In the genomic region with DNA sequence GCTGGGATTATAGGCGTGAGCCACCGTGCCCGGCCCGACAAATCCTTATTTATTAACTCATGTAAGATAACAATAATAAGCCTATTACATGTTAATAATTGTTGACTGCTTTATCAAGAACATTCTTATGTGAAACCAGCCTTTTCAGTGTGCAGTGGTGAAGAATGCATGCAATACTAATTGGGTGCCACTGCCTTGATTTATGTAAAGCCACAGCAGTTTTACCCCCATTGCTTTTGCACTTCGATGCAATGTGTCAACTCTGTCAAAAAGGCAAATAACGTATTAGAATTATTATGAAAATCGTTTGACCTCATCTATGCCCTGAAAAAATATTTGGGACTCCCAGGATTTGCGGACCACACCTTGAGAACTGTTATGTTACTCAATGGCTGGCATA, we compare ENCODE assay signal across 19 cellular contexts. TPM values are rescaled to one million over a fixed set of nuclear protein-coding genes. Genes with fewer than 3 reads are reported as not detected.
A peak's percentile ranks its signal among the peaks of the same experiment; 100 is the strongest.
DNase-seq lines count a peak whose midpoint lies in the region; ATAC-seq and TF ChIP-seq lines count a peak whose summit lies in the region.
"Had no signal": no experiment of that assay in that cellular context is flagged by ENCODE, and none has a peak within 500 bp of the region (broad histone marks: within the 10 kb centered on the region; RNA-seq: fewer than 3 reads in every experiment).

No MANE protein-coding gene starts in this region.

- TF ChIP-seq CTCF in cardiac muscle cell (IDR thresholded peaks at IDR 0.05; ENCODE audit: low read depth, low read length), result no peak
- no peak for TF ChIP-seq CTCF in fibroblast of pulmonary artery (IDR thresholded peaks at IDR 0.05; ENCODE audit: low read length, missing control alignments)
- TF ChIP-seq CTCF in upper lobe of right lung (IDR thresholded peaks at IDR 0.05), result no peak
- no peak for TF ChIP-seq CTCF in thyroid gland (IDR thresholded peaks at IDR 0.05)
- TF ChIP-seq CTCF in adrenal gland (IDR thresholded peaks at IDR 0.05), result no peak

- no peak overlapping the region for H3K23ac ChIP-seq in trophoblast cell (ENCODE audit: low read length)

- no peak for ATAC-seq in Right ventricle myocardium superior (ENCODE audit: poor library complexity)
- ATAC-seq in upper lobe of right lung, result no peak
- ATAC-seq: activated CD4-positive, alpha-beta T cell treated with anti-CD3 and anti-CD28 coated beads for 36 hours; natural killer cell treated with Interleukin-12 subunit alpha and Interleukin-12 subunit beta and Interleukin-15 and Interleukin-18, amount 100 ng/mL, for 72 hours had no signal

- no peak overlapping the region for H2AK5ac ChIP-seq in trophoblast cell (ENCODE audit: low read length)

- intact Hi-C loops in Right ventricle myocardium superior (cut with DNase I) (no loop called here), upper lobe of right lung (cut with DNase I) (no loop called here), thyroid gland (cut with DNase I) (no loop called here), adrenal gland (cut with DNase I) (no loop called here)

- peaks cover 3% of the 10 kb centered on the region for H3K79me2 ChIP-seq in trophoblast cell (ENCODE audit: control insufficient read depth, insufficient read depth, low read length, poor library complexity)

- H2BK5ac ChIP-seq in trophoblast cell (ENCODE audit: low read depth, low read length, poor library complexity), result peak overlapping the region; percentile 32

- no CpG with 5 or more reads among the region's 8 CpGs for WGBS in trophoblast cell (ENCODE audit: extremely low coverage, insufficient coverage, insufficient read length)
- WGBS in thyroid gland, 2 donors, result 87 to 90% methylated on average over 8 of the region's 8 CpGs
- 77 to 88% (median 86%) methylated on average over 8 of the region's 8 CpGs for WGBS in adrenal gland, 4 donors

- H3K79me1 ChIP-seq in trophoblast cell (ENCODE audit: low read length), result peaks cover 12% of the 10 kb centered on the region

- TF ChIP-seq POLR2A in thyroid gland (IDR thresholded peaks at IDR 0.05) (no peak), adrenal gland (IDR thresholded peaks at IDR 0.05) (no peak)

- H3K4me2 ChIP-seq in trophoblast cell (ENCODE audit: low read length), result no peak overlapping the region
- H3K4me2 ChIP-seq: SK-N-SH had no signal

- no peak overlapping the region for H3K9ac ChIP-seq in trophoblast cell (ENCODE audit: low read length)
- H3K9ac ChIP-seq: SK-N-SH had no signal

- no peak overlapping the region for H3K14ac ChIP-seq in trophoblast cell (ENCODE audit: low read length)

- H2BK12ac ChIP-seq in trophoblast cell (ENCODE audit: low read length), result no peak overlapping the region

- no peak overlapping the region for H4K91ac ChIP-seq in trophoblast cell (ENCODE audit: low read depth, low read length)

- H3K9me3 ChIP-seq in cardiac muscle cell (ENCODE audit: low read depth) (no peaks in the 10 kb centered on the region), trophoblast cell (ENCODE audit: insufficient read depth, low read depth, low read length) (no peaks in the 10 kb centered on the region), upper lobe of right lung (no peaks in the 10 kb centered on the region), thyroid gland (no peaks in the 10 kb centered on the region), adrenal gland (replicated peaks in 1 of 3) (no peaks in the 10 kb centered on the region)
- H3K9me3 ChIP-seq: SK-N-SH had no signal

- H3K36me3 ChIP-seq in cardiac muscle cell (no peaks in the 10 kb centered on the region), trophoblast cell (ENCODE audit: control insufficient read depth in 1 of 2, insufficient read depth in 2 of 2, low read length in 2 of 2) (no peaks in the 10 kb centered on the region), upper lobe of right lung (no peaks in the 10 kb centered on the region), thyroid gland (no peaks in the 10 kb centered on the region), adrenal gland (replicated peaks in 1 of 2) (no peaks in the 10 kb centered on the region)

- H3K4ac ChIP-seq in trophoblast cell (ENCODE audit: low read depth, low read length), result no peak overlapping the region

- no peak overlapping the region for H4K12ac ChIP-seq in trophoblast cell (ENCODE audit: low read depth, low read length)

- DNase-seq in cardiac muscle cell (ENCODE audit: low read depth in 1 of 2, low spot score in 1 of 2), result no peak
- no peak for DNase-seq in Right ventricle myocardium superior
- peak; percentile 10 for DNase-seq in fibroblast of pulmonary artery (ENCODE audit: low read depth)
- no peak for DNase-seq in trophoblast cell
- DNase-seq in upper lobe of right lung, result no peak
- no peak for DNase-seq in DMS53 (lab: John Stamatoyannopoulos, UW)
- no peak for DNase-seq in thyroid gland
- no peak for DNase-seq in adrenal gland
- DNase-seq: activated CD4-positive, alpha-beta T cell treated with anti-CD3 and anti-CD28 coated beads for 36 hours; activated CD8-positive, alpha-beta memory T cell treated with anti-CD3 and anti-CD28 coated beads, Interleukin-2, amount 50 U/mL, for 4 hours; activated effector memory CD4-positive, alpha-beta T cell treated with anti-CD3 and anti-CD28 coated beads, Interleukin-2, amount 50 U/mL, for 16 hours; GOT3; KG1; NCI-H69; retina; stimulated activated CD4-positive, alpha-beta T cell treated with anti-CD3 and anti-CD28 coated beads, Interleukin-2, amount 100 ng/mL, for 24 hours had no signal

- H3K4me3 ChIP-seq in cardiac muscle cell (no peak overlapping the region), fibroblast of pulmonary artery (replicated peaks; ENCODE audit: low read depth, low read length) (no peak overlapping the region), trophoblast cell (ENCODE audit: low read depth, low read length) (no peak overlapping the region), upper lobe of right lung (no peak overlapping the region), thyroid gland (replicated peaks in 1 of 3) (no peak overlapping the region), adrenal gland (no peak overlapping the region)

- no peak overlapping the region for H2AFZ ChIP-seq in trophoblast cell (ENCODE audit: insufficient read depth, low read length, poor library complexity)

- no peak overlapping the region for H4K8ac ChIP-seq in trophoblast cell (ENCODE audit: low read depth, low read length)

- peaks cover 14% of the 10 kb centered on the region for H3K4me1 ChIP-seq in cardiac muscle cell (ENCODE audit: low read depth)
- H3K4me1 ChIP-seq in trophoblast cell (ENCODE audit: control insufficient read depth in 1 of 2, insufficient read depth in 2 of 2, low read length in 2 of 2), result peaks cover 16 to 21% of the 10 kb centered on the region in 2 experiments
- peaks cover 16% of the 10 kb centered on the region for H3K4me1 ChIP-seq in upper lobe of right lung
- peaks cover 0 to 9% of the 10 kb centered on the region in 2 donors for H3K4me1 ChIP-seq in thyroid gland
- peaks cover 17 to 23% of the 10 kb centered on the region in 2 donors for H3K4me1 ChIP-seq in adrenal gland (replicated peaks in 1 of 2)

- no peak overlapping the region for H3K18ac ChIP-seq in trophoblast cell (ENCODE audit: low read length)

- peak overlapping the region; percentile 43 for H3K27ac ChIP-seq in cardiac muscle cell
- H3K27ac ChIP-seq in trophoblast cell (ENCODE audit: low read depth, low read length), result peak overlapping the region; percentile 24
- peak overlapping the region; percentile 84 for H3K27ac ChIP-seq in upper lobe of right lung
- H3K27ac ChIP-seq in thyroid gland, result no peak overlapping the region
- peak overlapping the region in 2 of 5 donors; percentile 84 to 89 for H3K27ac ChIP-seq in adrenal gland
- H3K27ac ChIP-seq: 22Rv1 had no signal

- no peak overlapping the region for H2BK120ac ChIP-seq in trophoblast cell (ENCODE audit: insufficient read depth, low read length, poor library complexity)

- H3K27me3 ChIP-seq in cardiac muscle cell (no peaks in the 10 kb centered on the region), trophoblast cell (ENCODE audit: insufficient read depth, low read length) (no peaks in the 10 kb centered on the region), upper lobe of right lung (no peaks in the 10 kb centered on the region), thyroid gland (no peaks in the 10 kb centered on the region), adrenal gland (no peaks in the 10 kb centered on the region)

RNA-seq across cellular contexts. Expression of gene NPR1, which starts 18.3 kb away (rescaled TPM):
- total RNA-seq in cardiac muscle cell (1.1 and 1.4 TPM in 2 replicates), Right ventricle myocardium superior (10.0 TPM), upper lobe of right lung (69.4 TPM), thyroid gland (10 to 100 TPM; 20.9 to 35.1 (median 30.0) TPM), adrenal gland (10 to 100 TPM; 15.9 to 29.3 (median 19.6) TPM)
- polyA plus RNA-seq in cardiac muscle cell (1.7 and 3.9 TPM in 2 replicates), adrenal gland (10 to 100 TPM; 10.4 to 47.9 (median 39.4) TPM)
- polyA plus RNA-seq in trophoblast cell (2013), result 0.14 and 0.16 TPM in 2 replicates
- total RNA-seq: natural killer cell treated with Interleukin-12 subunit alpha and Interleukin-12 subunit beta and Interleukin-15 and Interleukin-18, amount 100 ng/mL, for 72 hours had no signal

RNA-seq across cellular contexts. Expression of gene ILF2, which starts 25.9 kb away (rescaled TPM):
- total RNA-seq in cardiac muscle cell (174 and 200 TPM in 2 replicates), Right ventricle myocardium superior (55.3 TPM), upper lobe of right lung (86.1 TPM), thyroid gland (100 to 1,000 TPM; 111 to 167 (median 151) TPM), adrenal gland (100 to 1,000 TPM in 5 of 8 donors, 10 to 100 TPM in 3; 77.7 to 192 (median 105) TPM)
- polyA plus RNA-seq in cardiac muscle cell (276 and 294 TPM in 2 replicates), adrenal gland (100 to 1,000 TPM in 1 of 3 donors, 10 to 100 TPM in 2; 42.2 to 397 (median 45.6) TPM)
- polyA plus RNA-seq in trophoblast cell (2013), result 244 and 253 TPM in 2 replicates

RNA-seq across cellular contexts. Expression of gene INTS3, which starts 31.1 kb away (rescaled TPM):
- total RNA-seq in cardiac muscle cell (45.4 and 73.5 TPM in 2 replicates), Right ventricle myocardium superior (31.8 TPM), upper lobe of right lung (72.3 TPM), thyroid gland (10 to 100 TPM; 50.0 to 60.9 (median 56.3) TPM), adrenal gland (10 to 100 TPM; 40.7 to 88.1 (median 58.3) TPM)
- polyA plus RNA-seq in cardiac muscle cell (39.7 and 60.5 TPM in 2 replicates), adrenal gland (100 to 1,000 TPM in 2 of 3 donors, 10 to 100 TPM in 1; 60.2 to 148 (median 114) TPM)
- 24.2 and 25.1 TPM in 2 replicates for polyA plus RNA-seq in trophoblast cell (2013)

RNA-seq across cellular contexts. Expression of gene SNAPIN, which starts 38.2 kb away (rescaled TPM):
- total RNA-seq in cardiac muscle cell (56.1 and 83.4 TPM in 2 replicates), Right ventricle myocardium superior (57.2 TPM), upper lobe of right lung (32.7 TPM), thyroid gland (10 to 100 TPM; 52.0 to 71.9 (median 63.9) TPM), adrenal gland (100 to 1,000 TPM in 3 of 8 donors, 10 to 100 TPM in 5; 48.3 to 176 (median 85.3) TPM)
- polyA plus RNA-seq in cardiac muscle cell (113 and 115 TPM in 2 replicates), adrenal gland (10 to 100 TPM; 37.7 to 50.8 (median 40.6) TPM)
- polyA plus RNA-seq in trophoblast cell (2013), result 29.2 and 31.4 TPM in 2 replicates

Comparison
In these comparisons a context has a peak if more than half of its experiments do, and no peak if none do; other contexts are left out.
1. H3K27ac ChIP-seq: peak in cardiac muscle cell (single experiment), trophoblast cell (single experiment) and upper lobe of right lung (single experiment); none in thyroid gland (0 of 3).